Comparison of ENCODE assay signal across 9 cellular contexts in the genomic region with DNA sequence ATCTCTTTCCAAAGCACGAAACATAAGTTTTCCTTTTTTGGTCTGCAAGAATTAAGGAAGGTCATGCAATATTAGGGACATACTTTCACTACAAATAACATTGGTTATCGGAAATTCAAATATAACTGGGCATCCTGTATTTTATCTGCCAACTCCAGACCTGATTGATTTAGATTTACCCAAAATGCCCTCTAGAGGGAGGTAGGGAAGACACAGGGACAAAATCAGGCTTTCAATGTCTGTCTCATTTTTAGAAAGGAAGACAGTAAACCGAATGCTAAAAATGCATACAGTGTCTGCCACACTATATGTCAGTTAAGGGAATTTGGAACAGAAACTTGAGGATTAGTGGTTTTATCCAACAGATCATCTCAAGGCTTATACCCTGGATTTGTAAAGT.
A peak's percentile ranks its signal among the peaks of the same experiment; 100 is the strongest.
DNase-seq lines count a peak whose midpoint lies in the region; ATAC-seq and TF ChIP-seq lines count a peak whose summit lies in the region.
"Had no signal": no experiment of that assay in that cellular context is flagged by ENCODE, and none has a peak within 500 bp of the region (broad histone marks: within the 10 kb centered on the region; RNA-seq: fewer than 3 reads in every experiment).

No MANE protein-coding gene starts in this region.

- no peaks in the 10 kb centered on the region for H3K9me2 ChIP-seq in MM.1S (replicated peaks; ENCODE audit: insufficient read depth, low read length)

- no peaks in the 10 kb centered on the region for H3K79me2 ChIP-seq in MM.1S (ENCODE audit: low read length)

- H3K9me3 ChIP-seq in MM.1S (replicated peaks; ENCODE audit: insufficient read depth, low read length) = no peaks in the 10 kb centered on the region

- no peaks in the 10 kb centered on the region for H3K27me3 ChIP-seq in MM.1S (replicated peaks; ENCODE audit: insufficient read depth, low read length)

- no peak overlapping the region for H3K4me2 ChIP-seq in MM.1S (ENCODE audit: low read depth, low read length)

- H3K27ac ChIP-seq in MM.1S (ENCODE audit: low read length) = no peak overlapping the region
- H3K27ac ChIP-seq: HL-60 had no signal

- H3K36me3 ChIP-seq in MM.1S (replicated peaks; ENCODE audit: insufficient read depth, low read length) = no peaks in the 10 kb centered on the region

- H3K4me3 ChIP-seq in MM.1S (ENCODE audit: low read length) (no peak overlapping the region), choroid plexus epithelial cell (ENCODE audit: low read depth, low read length) (no peak overlapping the region)

- H4K20me1 ChIP-seq in MM.1S (ENCODE audit: insufficient read depth, low read length) = no peaks in the 10 kb centered on the region

- H3F3A ChIP-seq in MM.1S (ENCODE audit: insufficient read depth, low read length) = no peaks in the 10 kb centered on the region

- DNase-seq in NCI-H1417 (lab: John Stamatoyannopoulos, UW) (peak in 2 of 3 experiments; percentile 5), NCI-H1417 treated with DMSO at 0.1 percent for 48 hours (lab: John Stamatoyannopoulos, UW) (no peak), MM.1S (no peak), choroid plexus epithelial cell (ENCODE audit: low read depth) (peak; percentile 42), renal cortical epithelial cell (ENCODE audit: low read depth) (peak; percentile 15), globus pallidus (ENCODE audit: low spot score) (no peak)
- DNase-seq in activated CD4-positive, alpha-beta T cell treated with anti-CD3 and anti-CD28 coated beads, Interleukin-2, amount 50 U/mL, for 4 hours = no peak

- no peaks in the 10 kb centered on the region for H3K4me1 ChIP-seq in MM.1S (ENCODE audit: low read length)

- no peak overlapping the region for H2AFZ ChIP-seq in MM.1S (ENCODE audit: low read length)

- peak; percentile 43 for TF ChIP-seq CTCF in MM.1S (IDR thresholded peaks at IDR 0.05; ENCODE audit: low read length)
- peak; percentile 69 for TF ChIP-seq CTCF in choroid plexus epithelial cell (conservative IDR thresholded peaks at IDR 0.05; ENCODE audit: low read depth, low read length)

- no peak for ATAC-seq in HG03469 (IDR thresholded peaks at IDR 0.05; ENCODE audit: unreplicated experiment)

- H3K9ac ChIP-seq in MM.1S (ENCODE audit: low read length) = no peak overlapping the region

Comparison
In these comparisons a context has a peak if more than half of its experiments do, and no peak if none do; other contexts are left out.
1. DNase-seq: peak in NCI-H1417 (2 of 3), choroid plexus epithelial cell (single experiment) and renal cortical epithelial cell (single experiment); none in NCI-H1417 treated with DMSO at 0.1 percent for 48 hours (single experiment), MM.1S (single experiment), activated CD4-positive, alpha-beta T cell treated with anti-CD3 and anti-CD28 coated beads, Interleukin-2, amount 50 U/mL, for 4 hours (0 of 2) and globus pallidus (single experiment).